ENCODE assay signal across 11 cellular contexts in genomic region chr21:33760641-33761103, GRCh38.
DNase-seq lines count a peak whose midpoint lies in the region; TF ChIP-seq lines count a peak whose summit lies in the region.
"Had no signal": no experiment of that assay in that cellular context is flagged by ENCODE, and none has a peak within 500 bp of the region (broad histone marks: within the 10 kb centered on the region; RNA-seq: fewer than 3 reads in every experiment).

No MANE protein-coding gene starts in this region.

- H3K27me3 Mint-ChIP-seq in type B pancreatic cell, result no peaks in the 10 kb centered on the region

- H3K27ac ChIP-seq in mesenchymal stem cell (ENCODE audit: low read length, poor library complexity, severe bottlenecking), result peak overlapping the region; percentile 99

- H2BK15ac ChIP-seq in mesenchymal stem cell (ENCODE audit: low read depth, poor library complexity, severe bottlenecking), result no peak overlapping the region

- peaks cover 14% of the 10 kb centered on the region for H3K79me1 ChIP-seq in mesenchymal stem cell (replicated peaks; ENCODE audit: low read length, poor library complexity, severe bottlenecking)

- no peak overlapping the region for H3K4me3 ChIP-seq in mesenchymal stem cell (ENCODE audit: insufficient read depth in 1 of 2, low read depth in 1 of 2, low read length in 2 of 2)

- H3K4me2 ChIP-seq in mesenchymal stem cell (ENCODE audit: low read length, poor library complexity, severe bottlenecking), result no peak overlapping the region

- H2BK12ac ChIP-seq in mesenchymal stem cell (ENCODE audit: low read length in 2 of 2), result no peak overlapping the region

- DNase-seq in DMS53 (lab: John Stamatoyannopoulos, UW) (peak; percentile 6), DMS53 treated with DMSO at 0.1 percent for 48 hours (lab: John Stamatoyannopoulos, UW; ENCODE audit: unreplicated experiment) (no peak), brain pericyte (ENCODE audit: low read depth, low spot score) (peak; percentile 39), mesenchymal stem cell (peak; percentile 79), type B pancreatic cell (ENCODE audit: extremely low spot score, unreplicated experiment) (no peak), NCI-H526 (lab: John Stamatoyannopoulos, UW) (no peak), KG1 (lab: John Stamatoyannopoulos, UW) (no peak), retina (no peak)
- DNase-seq: 8988T; activated effector memory CD4-positive, alpha-beta T cell treated with anti-CD3 and anti-CD28 coated beads, Interleukin-2, amount 50 U/mL, for 16 hours; natural killer cell had no signal

- H3K27ac Mint-ChIP-seq in type B pancreatic cell, result peak overlapping the region; percentile 89
- H3K27ac Mint-ChIP-seq: natural killer cell had no signal

- no peak overlapping the region for H3K18ac ChIP-seq in mesenchymal stem cell (ENCODE audit: low read depth in 1 of 2, low read length in 2 of 2)

- peak overlapping the region; percentile 92 for H3K9ac ChIP-seq in mesenchymal stem cell (ENCODE audit: low read length)

- no peaks in the 10 kb centered on the region for H3K27me3 ChIP-seq in mesenchymal stem cell (ENCODE audit: control insufficient read depth in 1 of 2, insufficient read depth in 1 of 2, low read length in 2 of 2)

- H3K23ac ChIP-seq in mesenchymal stem cell (ENCODE audit: low read length in 2 of 2), result no peak overlapping the region

- H3K4me1 Mint-ChIP-seq in type B pancreatic cell (ENCODE audit: unreplicated experiment), result peaks cover 23% of the 10 kb centered on the region
- H3K4me1 Mint-ChIP-seq: natural killer cell had no signal

- peak overlapping the region; percentile 81 for H2BK5ac ChIP-seq in mesenchymal stem cell (ENCODE audit: low read depth, low read length, poor library complexity, severe bottlenecking)

- H3K14ac ChIP-seq in mesenchymal stem cell (ENCODE audit: low read length in 2 of 2), result no peak overlapping the region

- H2BK120ac ChIP-seq in mesenchymal stem cell (ENCODE audit: low read depth, low read length), result no peak overlapping the region

- H2AK5ac ChIP-seq in mesenchymal stem cell (ENCODE audit: low read length, severe bottlenecking), result peak overlapping the region; percentile 80

- peaks cover 9 to 19% of the 10 kb centered on the region in 2 experiments for H3K36me3 ChIP-seq in mesenchymal stem cell (ENCODE audit: control insufficient read depth in 1 of 2, insufficient read depth in 2 of 2, low read depth in 1 of 2, low read length in 2 of 2)

- H3K9me3 ChIP-seq in mesenchymal stem cell (ENCODE audit: control insufficient read depth, low read length), result no peaks in the 10 kb centered on the region

- no peak overlapping the region for H2AFZ ChIP-seq in mesenchymal stem cell (ENCODE audit: low read depth, low read length)

- no peak overlapping the region for H4K91ac ChIP-seq in mesenchymal stem cell (ENCODE audit: low read length)

- 10% methylated on average over 2 of the region's 3 CpGs for WGBS in mesenchymal stem cell

- H3K36me3 Mint-ChIP-seq in type B pancreatic cell, result peaks cover 37% of the 10 kb centered on the region
- H3K36me3 Mint-ChIP-seq: natural killer cell had no signal

- TF ChIP-seq CTCF in type B pancreatic cell (conservative IDR thresholded peaks at IDR 0.05), result no peak

- no peaks in the 10 kb centered on the region for H3K9me3 Mint-ChIP-seq in type B pancreatic cell
- H3K9me3 Mint-ChIP-seq: natural killer cell had no signal

- no peak overlapping the region for H4K8ac ChIP-seq in mesenchymal stem cell (ENCODE audit: low read length)

- peaks cover 11% of the 10 kb centered on the region for H3K4me1 ChIP-seq in mesenchymal stem cell (ENCODE audit: control insufficient read depth, insufficient read depth, low read depth, low read length)

- H3K4me3 Mint-ChIP-seq in type B pancreatic cell, result peak overlapping the region; percentile 28
- H3K4me3 Mint-ChIP-seq: natural killer cell had no signal

- no peak overlapping the region for H3K4ac ChIP-seq in mesenchymal stem cell (ENCODE audit: low read depth in 1 of 2, low read length in 2 of 2)

Comparison
In these comparisons a context has a peak if more than half of its experiments do, and no peak if none do; other contexts are left out.
1. DNase-seq: peak in DMS53 (single experiment), brain pericyte (single experiment) and mesenchymal stem cell (single experiment); none in DMS53 treated with DMSO at 0.1 percent for 48 hours (single experiment), type B pancreatic cell (single experiment), NCI-H526 (0 of 2), KG1 (single experiment) and retina (single experiment).